1 cellular context compared by ENCODE assay signal in genomic region chr2:98911126-98911375, GRCh38.
A peak's percentile ranks its signal among the peaks of the same experiment; 100 is the strongest.
TF ChIP-seq lines count a peak whose summit lies in the region.

No MANE protein-coding gene starts in this region.

TF ChIP-seq in HepG2, 621 proteins besides CTCF, POLR2A, EP300 and RAD21 (continued from another document and continues in another):
- TF ChIP-seq HNF1A (IDR thresholded peaks at IDR 0.05; ENCODE audit: low read depth) (no peak), HNF1A (CRISPR knock-in tag; IDR thresholded peaks at IDR 0.05; ENCODE audit: borderline replicate concordance) (no peak), TFDP1 (CRISPR knock-in tag; IDR thresholded peaks at IDR 0.05; ENCODE audit: borderline replicate concordance) (no peak), ZNF678 (CRISPR knock-in tag; IDR thresholded peaks at IDR 0.05) (no peak), CHD2 (IDR thresholded peaks at IDR 0.05; ENCODE audit: low read depth, low read length) (no peak), NFATC3 (CRISPR knock-in tag; IDR thresholded peaks at IDR 0.05) (no peak), CC2D1A (CRISPR knock-in tag; IDR thresholded peaks at IDR 0.05) (no peak), KAT7 (CRISPR knock-in tag; IDR thresholded peaks at IDR 0.05; ENCODE audit: borderline replicate concordance) (no peak), ATF7-NPFF (CRISPR knock-in tag; IDR thresholded peaks at IDR 0.05; ENCODE audit: low read depth) (no peak), ZNF607 (CRISPR knock-in tag; IDR thresholded peaks at IDR 0.05; ENCODE audit: borderline replicate concordance) (no peak), BCL6 (CRISPR knock-in tag; IDR thresholded peaks at IDR 0.05) (no peak), CHCHD3 (CRISPR knock-in tag; IDR thresholded peaks at IDR 0.05) (no peak), ZSCAN20 (CRISPR knock-in tag; IDR thresholded peaks at IDR 0.05; ENCODE audit: borderline replicate concordance) (no peak), MATR3 (CRISPR knock-in tag; IDR thresholded peaks at IDR 0.05) (no peak), FLYWCH1 (CRISPR knock-in tag; IDR thresholded peaks at IDR 0.05) (no peak), GMEB2 (CRISPR knock-in tag; IDR thresholded peaks at IDR 0.05; ENCODE audit: low read depth) (no peak), NR2C2 (CRISPR knock-in tag; IDR thresholded peaks at IDR 0.05; ENCODE audit: borderline replicate concordance) (no peak), ZMYM2 (CRISPR knock-in tag; IDR thresholded peaks at IDR 0.05) (no peak), PLRG1 (conservative IDR thresholded peaks at IDR 0.05) (no peak), ZNF670 (CRISPR knock-in tag; IDR thresholded peaks at IDR 0.05; ENCODE audit: borderline replicate concordance) (peak; percentile 67; the same call in 1 of the 2 replicates), KLF6 (CRISPR knock-in tag; IDR thresholded peaks at IDR 0.05) (no peak), ZNF136 (CRISPR knock-in tag; IDR thresholded peaks at IDR 0.05; ENCODE audit: low read depth) (no peak), HNF4G (IDR thresholded peaks at IDR 0.05; ENCODE audit: borderline replicate concordance, low read depth, low read length) (peak; percentile 90; the same call in 1 of the 2 replicates), HNF4G (CRISPR knock-in tag; IDR thresholded peaks at IDR 0.05; ENCODE audit: borderline replicate concordance, low read depth) (no peak), CBX5 (CRISPR knock-in tag; IDR thresholded peaks at IDR 0.05; ENCODE audit: borderline replicate concordance) (0 out of 2 replicates have a peak, but pooled peaks have one; percentile 48), ZBTB37 (CRISPR knock-in tag; IDR thresholded peaks at IDR 0.05) (no peak), ZC3H13 (CRISPR knock-in tag; IDR thresholded peaks at IDR 0.05) (no peak), RXRA (CRISPR knock-in tag; IDR thresholded peaks at IDR 0.05) (peak; percentile 51; the same call in 1 of the 2 replicates), CBFB (CRISPR knock-in tag; IDR thresholded peaks at IDR 0.05) (no peak), HNF1B (CRISPR knock-in tag; IDR thresholded peaks at IDR 0.05) (no peak), ZNF513 (CRISPR knock-in tag; conservative IDR thresholded peaks at IDR 0.05) (no peak), ZNF816 (CRISPR knock-in tag; IDR thresholded peaks at IDR 0.05; ENCODE audit: borderline replicate concordance) (no peak), THAP7 (CRISPR knock-in tag; IDR thresholded peaks at IDR 0.05) (no peak; the same call in 1 of the 2 replicates), JUN (CRISPR knock-in tag; IDR thresholded peaks at IDR 0.05) (no peak), KLF13 (CRISPR knock-in tag; IDR thresholded peaks at IDR 0.05) (no peak), KDM1A (CRISPR knock-in tag; IDR thresholded peaks at IDR 0.05) (0 out of 2 replicates have a peak, but pooled peaks have one; percentile 46), ZEB1 (IDR thresholded peaks at IDR 0.05; ENCODE audit: insufficient replicate concordance, low read depth) (no peak), DBP (CRISPR knock-in tag; IDR thresholded peaks at IDR 0.05; ENCODE audit: not compliant biosample characterization) (no peak), SYNCRIP (IDR thresholded peaks at IDR 0.05; ENCODE audit: insufficient read depth, low read depth, low read length) (no peak), ZNF512B (CRISPR knock-in tag; IDR thresholded peaks at IDR 0.05; ENCODE audit: borderline replicate concordance) (no peak), ZNF747 (CRISPR knock-in tag; IDR thresholded peaks at IDR 0.05; ENCODE audit: borderline replicate concordance) (no peak), STAT5B (CRISPR knock-in tag; IDR thresholded peaks at IDR 0.05) (no peak), ZNF350 (CRISPR knock-in tag; IDR thresholded peaks at IDR 0.05; ENCODE audit: borderline replicate concordance, low read depth) (no peak), ZNF235 (CRISPR knock-in tag; IDR thresholded peaks at IDR 0.05; ENCODE audit: borderline replicate concordance) (no peak), TOE1 (CRISPR knock-in tag; IDR thresholded peaks at IDR 0.05) (no peak), ZBTB21 (CRISPR knock-in tag; IDR thresholded peaks at IDR 0.05) (no peak), ZNF570 (CRISPR knock-in tag; IDR thresholded peaks at IDR 0.05; ENCODE audit: borderline replicate concordance) (no peak), ZNF564 (CRISPR knock-in tag; IDR thresholded peaks at IDR 0.05) (no peak), CENPBD1 (CRISPR knock-in tag; IDR thresholded peaks at IDR 0.05; ENCODE audit: borderline replicate concordance, low read depth) (no peak), ZSCAN12 (CRISPR knock-in tag; IDR thresholded peaks at IDR 0.05) (no peak), ZNF225 (CRISPR knock-in tag; IDR thresholded peaks at IDR 0.05) (no peak), GTF3A (CRISPR knock-in tag; conservative IDR thresholded peaks at IDR 0.05) (no peak), ZNF414 (CRISPR knock-in tag; IDR thresholded peaks at IDR 0.05) (no peak), NFYC (CRISPR knock-in tag; IDR thresholded peaks at IDR 0.05) (no peak), ZNF768 (CRISPR knock-in tag; IDR thresholded peaks at IDR 0.05) (no peak)
